In genomic region chr9:112176410-112177010, GRCh38 we compare ENCODE assay signal across 1 cellular context.
TF ChIP-seq lines count a peak whose summit lies in the region.

No MANE protein-coding gene starts in this region.

TF ChIP-seq in K562, 482 proteins besides CTCF, POLR2A, EP300 and RAD21 (continued from another document and continues in another):
- TF ChIP-seq HMBOX1 (IDR thresholded peaks at IDR 0.05) (peak; percentile 22; the same call in 1 of the 2 replicates), FUS (optimal IDR thresholded peaks at IDR 0.05; ENCODE audit: low read depth, low read length) (no peak), MAZ (CRISPR knock-in tag; conservative IDR thresholded peaks at IDR 0.05 in 1 of 2, IDR thresholded peaks at IDR 0.05 in 1 of 2) (0 out of 4 replicates have a peak, but pooled peaks of 1 of the 2 experiments have one; percentile 10), GATAD2A (IDR thresholded peaks at IDR 0.05) (no peak), THRB (CRISPR knock-in tag; conservative IDR thresholded peaks at IDR 0.05) (peak; percentile 62; the same call in 1 of the 2 replicates), ZNF395 (CRISPR knock-in tag; IDR thresholded peaks at IDR 0.05) (peak; percentile 42; the same call in 1 of the 2 replicates), FOXO4 (CRISPR knock-in tag; IDR thresholded peaks at IDR 0.05) (no peak), NELFE (IDR thresholded peaks at IDR 0.05; ENCODE audit: insufficient read depth, insufficient read length) (no peak), ZNF347 (CRISPR knock-in tag; IDR thresholded peaks at IDR 0.05; ENCODE audit: low read depth) (no peak), POLR3G (IDR thresholded peaks at IDR 0.05; ENCODE audit: extremely low read depth, insufficient read length, insufficient replicate concordance) (no peak), TGIF2 (CRISPR knock-in tag; IDR thresholded peaks at IDR 0.05) (no peak), BRF1 (IDR thresholded peaks at IDR 0.05; ENCODE audit: borderline replicate concordance, extremely low read depth, insufficient read length) (no peak), E4F1 (CRISPR knock-in tag; IDR thresholded peaks at IDR 0.05; ENCODE audit: borderline replicate concordance) (no peak), DEAF1 (CRISPR knock-in tag; IDR thresholded peaks at IDR 0.05) (no peak), HNRNPLL (IDR thresholded peaks at IDR 0.05; ENCODE audit: low read depth, low read length, poor library complexity, severe bottlenecking) (no peak), ZNF717 (CRISPR knock-in tag; IDR thresholded peaks at IDR 0.05) (no peak), FOXA3 (CRISPR knock-in tag; conservative IDR thresholded peaks at IDR 0.05 in 1 of 2, IDR thresholded peaks at IDR 0.05 in 1 of 2) (peak; percentile 42 to 75; a peak in 3 of 4 replicates), CBX2 (IDR thresholded peaks at IDR 0.05; ENCODE audit: insufficient read depth, low read length, poor library complexity, severe bottlenecking) (no peak), CAMTA2 (CRISPR knock-in tag; conservative IDR thresholded peaks at IDR 0.05) (no peak), TAL1 (IDR thresholded peaks at IDR 0.05) (no peak), GTF2E2 (tag; IDR thresholded peaks at IDR 0.05) (no peak), SREBF2 (CRISPR knock-in tag; IDR thresholded peaks at IDR 0.05) (no peak), ZNF76 (CRISPR knock-in tag; IDR thresholded peaks at IDR 0.05; ENCODE audit: borderline replicate concordance) (no peak), KDM2B (CRISPR knock-in tag; IDR thresholded peaks at IDR 0.05) (no peak), KLF6 (CRISPR knock-in tag; IDR thresholded peaks at IDR 0.05; ENCODE audit: borderline replicate concordance) (no peak), NFRKB (IDR thresholded peaks at IDR 0.05; ENCODE audit: low read depth) (no peak), RBM25 (IDR thresholded peaks at IDR 0.05; ENCODE audit: low read depth, low read length, severe bottlenecking) (no peak), DLX4 (CRISPR knock-in tag; IDR thresholded peaks at IDR 0.05) (no peak), E2F8 (IDR thresholded peaks at IDR 0.05; ENCODE audit: low read depth, partially characterized antibody) (no peak), HES1 (IDR thresholded peaks at IDR 0.05; ENCODE audit: low read depth) (no peak), ZNF764 (CRISPR knock-in tag; IDR thresholded peaks at IDR 0.05; ENCODE audit: low read depth) (no peak), ARID3B (CRISPR knock-in tag; IDR thresholded peaks at IDR 0.05; ENCODE audit: borderline replicate concordance) (no peak), STAT5A (IDR thresholded peaks at IDR 0.05; ENCODE audit: borderline replicate concordance, low read length) (no peak), SMARCC2 (IDR thresholded peaks at IDR 0.05; ENCODE audit: low read depth) (no peak), E2F1 (CRISPR knock-in tag; IDR thresholded peaks at IDR 0.05) (no peak), MITF (IDR thresholded peaks at IDR 0.05) (no peak), HMG20B (CRISPR knock-in tag; IDR thresholded peaks at IDR 0.05) (no peak), CCNT2 (IDR thresholded peaks at IDR 0.05; ENCODE audit: borderline replicate concordance, extremely low read depth, insufficient read length, low read depth, low read length) (no peak), MEIS2 (IDR thresholded peaks at IDR 0.05; ENCODE audit: partially characterized antibody) (peak; percentile 72), MYC (IDR thresholded peaks at IDR 0.05; ENCODE audit: low read depth, low read length) (no peak), MYC (CRISPR knock-in tag; IDR thresholded peaks at IDR 0.05; ENCODE audit: borderline replicate concordance, low read depth) (no peak)
